14 cellular contexts compared by ENCODE assay signal in genomic region chr15:98909968-98910885, GRCh38.
DNase-seq lines count a peak whose midpoint lies in the region; ATAC-seq and TF ChIP-seq lines count a peak whose summit lies in the region.
"Had no signal": no experiment of that assay in that cellular context is flagged by ENCODE, and none has a peak within 500 bp of the region (broad histone marks: within the 10 kb centered on the region; RNA-seq: fewer than 3 reads in every experiment).

No MANE protein-coding gene starts in this region.

- H4K8ac ChIP-seq in IMR-90 (ENCODE audit: low read depth in 2 of 2, low read length in 2 of 2): 0 out of 4 replicates have a peak overlapping the region, but pooled peaks of 1 of the 2 experiments have one; percentile 1

- TF ChIP-seq POLR2A in IMR-90 (IDR thresholded peaks at IDR 0.05; ENCODE audit: low read depth, low read length): no peak

- ATAC-seq in IMR-90 (ENCODE audit: low read depth) (no peak), Right ventricle myocardium superior (ENCODE audit: poor library complexity) (peak; percentile 78)
- ATAC-seq: K562 had no signal

- BruUV-seq in IMR-90 (replicated peaks; lab: Mats Ljungman, UMichigan): no TSS peak
- no TSS peak for BruUV-seq in Calu3 (replicated peaks; lab: Mats Ljungman, UMichigan)

- H2BK5ac ChIP-seq in IMR-90 (ENCODE audit: low read depth, low read length, poor library complexity, severe bottlenecking): no peak overlapping the region

- H3K4me1 Mint-ChIP-seq in Calu3 (ENCODE audit: low read depth, unreplicated experiment): peaks cover 3% of the 10 kb centered on the region

- peaks cover 48 to 82% of the 10 kb centered on the region in 2 experiments for H3K79me1 ChIP-seq in IMR-90 (ENCODE audit: low read depth in 1 of 2, low read length in 2 of 2)

- no peaks in the 10 kb centered on the region for H3K9me3 ChIP-seq in IMR-90 (ENCODE audit: control insufficient read depth, insufficient read depth, low read length)
- H3K9me3 ChIP-seq in neutrophil: no peaks in the 10 kb centered on the region

- H3K27ac ChIP-seq in IMR-90 (ENCODE audit: insufficient read depth, low read length): no peak overlapping the region
- H3K27ac ChIP-seq in neutrophil: peak overlapping the region; percentile 27

- intact Hi-C loops in IMR-90 (cut with micrococcal nuclease) (loop anchor here (5.0 kb wide), 1 partner anchor 468 kb away; no protein-coding TSS in a partner anchor), Right ventricle myocardium superior (cut with DNase I) (no loop called here), Calu3 (cut with micrococcal nuclease; ENCODE audit: unreplicated experiment) (loop anchor here (10.0 kb wide), 1 partner anchor 165 kb away; no protein-coding TSS in a partner anchor)

- CTCF ChIA-PET in IMR-90 (lab: Yijun Ruan, JAX) (interaction anchor here (0.6 kb wide), 1 partner anchor 14 kb away, joined by 3 read pairs; no protein-coding TSS in a partner anchor), Calu3 (lab: Charles Lee) (no interaction called here)

- H4K20me1 ChIP-seq in IMR-90 (ENCODE audit: insufficient read depth, low read length): peaks cover 4% of the 10 kb centered on the region; the same call in 1 of the 2 replicates

- no peak for TF ChIP-seq CTCF in IMR-90 (conservative IDR thresholded peaks at IDR 0.05; ENCODE audit: low read depth, low read length)
- no peak for TF ChIP-seq CTCF in neutrophil (IDR thresholded peaks at IDR 0.05)
- TF ChIP-seq CTCF in Calu3 (IDR thresholded peaks at IDR 0.05; ENCODE audit: unreplicated experiment): no peak

- no peak overlapping the region for H2AFZ ChIP-seq in IMR-90 (replicated peaks; ENCODE audit: low read length, poor library complexity)

- H3K4ac ChIP-seq in IMR-90 (ENCODE audit: low read depth, low read length): peak overlapping the region; percentile 15; the same call in 1 of the 2 replicates

- no peak overlapping the region for H3K23ac ChIP-seq in IMR-90 (ENCODE audit: low read depth, low read length)

- peaks cover 31% of the 10 kb centered on the region for H3K4me1 ChIP-seq in IMR-90 (ENCODE audit: control insufficient read depth, insufficient read depth, low read length)
- peaks cover 11 to 13% of the 10 kb centered on the region in 2 experiments for H3K4me1 ChIP-seq in neutrophil (ENCODE audit: control insufficient read depth in 1 of 2, insufficient read depth in 1 of 2, low read depth in 1 of 2, low read length in 1 of 2)

- H2BK120ac ChIP-seq in IMR-90 (ENCODE audit: low read depth, low read length): peak overlapping the region; percentile 21; the same call in 1 of the 2 replicates

- H3K56ac ChIP-seq in IMR-90 (ENCODE audit: extremely low read depth, insufficient read depth, low read length): no peak overlapping the region

- no peak overlapping the region for H3K14ac ChIP-seq in IMR-90 (replicated peaks; ENCODE audit: low read depth, low read length)

- POLR2A ChIA-PET in IMR-90 (lab: Charles Lee; ENCODE audit: unreplicated experiment): no interaction called here

- H4K5ac ChIP-seq in IMR-90 (ENCODE audit: low read depth, low read length): no peak overlapping the region

- peak overlapping the region; percentile 38; the same call in 1 of the 3 replicates for H2BK15ac ChIP-seq in IMR-90 (ENCODE audit: low read depth, low read length)

- peak overlapping the region; percentile 11; the same call in 1 of the 2 replicates for H4K91ac ChIP-seq in IMR-90 (ENCODE audit: insufficient read depth, low read depth, low read length)

- peaks cover 38% of the 10 kb centered on the region for H3K9me1 ChIP-seq in IMR-90 (ENCODE audit: insufficient read depth, low read length)

- H3K36me3 ChIP-seq in IMR-90 (ENCODE audit: control insufficient read depth, insufficient read depth, low read length) (peaks cover 64% of the 10 kb centered on the region), neutrophil (peaks cover 89% of the 10 kb centered on the region)

- H3K9me3 Mint-ChIP-seq in Calu3 (ENCODE audit: low read depth, unreplicated experiment): no peaks in the 10 kb centered on the region

- H3K36me3 Mint-ChIP-seq in Calu3 (ENCODE audit: insufficient read depth, unreplicated experiment): peaks cover 5% of the 10 kb centered on the region

- peak overlapping the region; percentile 59; the same call in 1 of the 2 replicates for H2AK5ac ChIP-seq in IMR-90 (ENCODE audit: low read depth, low read length)

- WGBS in IMR-90 (ENCODE audit: extremely low coverage in 2 of 2, insufficient read length in 1 of 2), 2 experiments: 75 to 100% methylated on average over 1 to 6 of the region's 21 CpGs

- H3K27me3 Mint-ChIP-seq in Calu3 (ENCODE audit: unreplicated experiment): no peaks in the 10 kb centered on the region

- TF ChIP-seq RAD21 in IMR-90 (IDR thresholded peaks at IDR 0.05; ENCODE audit: low read length): no peak

- no peak overlapping the region for H3K9ac ChIP-seq in IMR-90 (ENCODE audit: low read depth, low read length)

- no peak overlapping the region for H3K18ac ChIP-seq in IMR-90 (ENCODE audit: low read depth, low read length)

- 0 out of 2 replicates have a peak overlapping the region, but pooled peaks have one; percentile 40 for H2BK20ac ChIP-seq in IMR-90 (ENCODE audit: low read depth, low read length)

- no peak overlapping the region for H3K27ac Mint-ChIP-seq in Calu3 (ENCODE audit: unreplicated experiment)

- no peak overlapping the region for H3K4me3 Mint-ChIP-seq in Calu3 (ENCODE audit: low read depth, unreplicated experiment)

- DNase-seq in G401 (ENCODE audit: low spot score) (peak; percentile 29), IMR-90 (no peak), Right ventricle myocardium superior (peak; percentile 55), NCI-H2227 (lab: John Stamatoyannopoulos, UW; ENCODE audit: unreplicated experiment) (no peak), NCI-H1092 (lab: John Stamatoyannopoulos, UW) (no peak), Calu3 (no peak)
- DNase-seq: AML-193, HCEC 1CT, NCI-H1092 treated with DMSO at 0.1 percent for 48 hours, NCI-H1694 treated with DMSO at 0.1 percent for 48 hours, NCI-H748 treated with DMSO at 0.1 percent for 48 hours, SIG-M5 had no signal

- H3K4me3 ChIP-seq in IMR-90 (ENCODE audit: insufficient read depth, low read depth, low read length) (no peak overlapping the region), neutrophil (ENCODE audit: low read depth in 1 of 2, low read length in 1 of 2) (no peak overlapping the region)
- H3K4me3 ChIP-seq: K562 had no signal

- H3K27me3 ChIP-seq in IMR-90 (ENCODE audit: control insufficient read depth, insufficient read depth, low read length) (no peaks in the 10 kb centered on the region), neutrophil (no peaks in the 10 kb centered on the region)

- in situ Hi-C loops in G401 (cut with HindIII; ENCODE audit: low sequenced_read_pairs) (no loop called here), IMR-90 (cut with MboI; ENCODE audit: low sequenced_read_pairs) (loop anchor here (25.0 kb wide), 1 partner anchor 123 kb away; no protein-coding TSS in a partner anchor)

- dilution Hi-C loops in IMR-90 (cut with HindIII; ENCODE audit: low sequenced_read_pairs, unreplicated experiment): no loop called here

- no peak overlapping the region for H3K4me2 ChIP-seq in IMR-90 (ENCODE audit: low read depth, low read length)

- H2AK9ac ChIP-seq in IMR-90 (replicated peaks; ENCODE audit: low read depth, low read length, poor library complexity): no peak overlapping the region

TF ChIP-seq in IMR-90, 13 proteins besides CTCF, POLR2A, EP300 and RAD21:
- TF ChIP-seq CHD1 (IDR thresholded peaks at IDR 0.05; ENCODE audit: low read depth, low read length) (no peak), NFE2L2 (IDR thresholded peaks at IDR 0.05; ENCODE audit: low read depth, low read length) (no peak), BHLHE40 (IDR thresholded peaks at IDR 0.05; ENCODE audit: low read depth, low read length) (no peak), USF2 (IDR thresholded peaks at IDR 0.05; ENCODE audit: low read depth, low read length) (no peak), SMC3 (IDR thresholded peaks at IDR 0.05; ENCODE audit: low read depth, low read length) (no peak), CEBPB (IDR thresholded peaks at IDR 0.05; ENCODE audit: low read depth, low read length) (no peak)
TF ChIP-seq in IMR-90: peak in this region for 0.

Comparison
In these comparisons a context has a peak if more than half of its experiments do, and no peak if none do; other contexts are left out.
1. DNase-seq: peak in G401 (single experiment) and Right ventricle myocardium superior (single experiment); none in IMR-90 (single experiment), NCI-H2227 (single experiment), NCI-H1092 (single experiment) and Calu3 (single experiment).